ENCODE assay signal across 15 cellular contexts in the genomic region with DNA sequence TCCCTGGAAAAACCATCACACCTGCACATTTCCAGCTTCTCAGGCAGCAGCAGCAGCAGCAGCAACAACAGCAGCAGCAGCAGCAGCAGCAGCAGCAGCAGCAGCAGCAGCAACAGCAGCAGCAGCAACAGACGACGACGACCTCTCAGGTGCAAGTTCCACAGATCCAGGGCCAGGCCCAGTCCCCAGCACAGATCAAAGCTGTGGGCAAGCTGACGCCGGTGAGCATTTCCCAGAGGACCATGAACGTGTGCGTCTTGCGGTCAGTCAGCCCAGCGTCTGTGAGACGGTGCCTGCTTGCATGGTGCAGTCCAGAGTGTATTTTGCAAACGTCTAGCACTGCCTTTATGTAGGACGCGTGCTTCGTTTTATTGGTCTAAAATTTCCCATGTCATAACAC.
DNase-seq lines count a peak whose midpoint lies in the region; ATAC-seq and TF ChIP-seq lines count a peak whose summit lies in the region.
"Had no signal": no experiment of that assay in that cellular context is flagged by ENCODE, and none has a peak within 500 bp of the region (broad histone marks: within the 10 kb centered on the region; RNA-seq: fewer than 3 reads in every experiment).

No MANE protein-coding gene starts in this region.

- no peaks in the 10 kb centered on the region for H3K27me3 ChIP-seq in osteoblast (ENCODE audit: insufficient read depth, low read length)

- intact Hi-C loops in activated CD8-positive, alpha-beta T cell treated with anti-CD3 and anti-CD28 coated beads for 36 hours (cut with micrococcal nuclease), result no loop called here

- H3K79me2 ChIP-seq in osteoblast (ENCODE audit: insufficient read depth, low read length), result no peaks in the 10 kb centered on the region

- no peak for ATAC-seq in activated T-cell treated with anti-CD3 and anti-CD28 coated beads, Interleukin-2, amount 50 U/mL, for 72 hours (replicated peaks in 1 of 2)
- no peak for ATAC-seq in activated CD8-positive, alpha-beta T cell treated with anti-CD3 and anti-CD28 coated beads for 36 hours
- ATAC-seq in HG03378 (IDR thresholded peaks at IDR 0.05; ENCODE audit: unreplicated experiment), result no peak
- ATAC-seq: HepG2 had no signal

- H3K4me2 ChIP-seq in osteoblast (ENCODE audit: insufficient read depth, low read length), result no peak overlapping the region

- H2AFZ ChIP-seq in osteoblast (ENCODE audit: low read length), result no peak overlapping the region

- peaks cover 65% of the 10 kb centered on the region for H3K36me3 ChIP-seq in osteoblast (ENCODE audit: insufficient read depth, low read length)

- no peaks in the 10 kb centered on the region for H3K9me3 ChIP-seq in osteoblast (ENCODE audit: low read depth, low read length)

- H3K4me3 Mint-ChIP-seq in activated T-cell treated with anti-CD3 and anti-CD28 coated beads, Interleukin-2, amount 50 U/mL, for 24 hours, result no peak overlapping the region
- no peak overlapping the region for H3K4me3 Mint-ChIP-seq in activated T-cell treated with anti-CD3 and anti-CD28 coated beads, Interleukin-2, amount 50 U/mL, for 72 hours
- no peak overlapping the region for H3K4me3 Mint-ChIP-seq in activated CD8-positive, alpha-beta T cell treated with anti-CD3 and anti-CD28 coated beads for 36 hours
- H3K4me3 Mint-ChIP-seq: CD4-positive, alpha-beta memory T cell; H9 had no signal

- no peaks in the 10 kb centered on the region for H3K27me3 Mint-ChIP-seq in activated T-cell treated with anti-CD3 and anti-CD28 coated beads, Interleukin-2, amount 50 U/mL, for 24 hours
- no peaks in the 10 kb centered on the region for H3K27me3 Mint-ChIP-seq in activated T-cell treated with anti-CD3 and anti-CD28 coated beads, Interleukin-2, amount 50 U/mL, for 72 hours (ENCODE audit: low read depth)
- H3K27me3 Mint-ChIP-seq in activated CD8-positive, alpha-beta T cell treated with anti-CD3 and anti-CD28 coated beads for 36 hours, result no peaks in the 10 kb centered on the region
- H3K27me3 Mint-ChIP-seq: CD4-positive, alpha-beta memory T cell had no signal

- no peak overlapping the region for H3K4me3 ChIP-seq in osteoblast (ENCODE audit: insufficient read depth, low read length)

- H3K27ac ChIP-seq in osteoblast (ENCODE audit: low read depth, low read length), result no peak overlapping the region
- H3K27ac ChIP-seq: C4-2B had no signal

- POLR2A ChIA-PET in activated CD8-positive, alpha-beta T cell treated with anti-CD3 and anti-CD28 coated beads for 36 hours (lab: Charles Lee), result no interaction called here

- no peak for DNase-seq in activated T-cell treated with anti-CD3 and anti-CD28 coated beads, Interleukin-2, amount 50 U/mL, for 24 hours
- no peak for DNase-seq in activated T-cell treated with anti-CD3 and anti-CD28 coated beads, Interleukin-2, amount 50 U/mL, for 72 hours
- DNase-seq in activated CD8-positive, alpha-beta T cell treated with anti-CD3 and anti-CD28 coated beads for 36 hours, result no peak
- DNase-seq in osteoblast (ENCODE audit: insufficient read length, low spot score, missing footprints) (peak; percentile 1), 8988T (no peak)
- DNase-seq in activated naive CD4-positive, alpha-beta T cell treated with anti-CD3 and anti-CD28 coated beads, Interleukin-2, amount 50 U/mL, for 16 hours, result no peak
- DNase-seq: ACHN; CD4-positive, alpha-beta memory T cell; DMS79; EL; GOT3; H9 had no signal

- CTCF ChIA-PET in activated CD8-positive, alpha-beta T cell treated with anti-CD3 and anti-CD28 coated beads for 36 hours (lab: Charles Lee), result no interaction called here

- peaks cover 26% of the 10 kb centered on the region for H3K4me1 Mint-ChIP-seq in activated T-cell treated with anti-CD3 and anti-CD28 coated beads, Interleukin-2, amount 50 U/mL, for 24 hours (ENCODE audit: low read depth)
- H3K4me1 Mint-ChIP-seq in activated T-cell treated with anti-CD3 and anti-CD28 coated beads, Interleukin-2, amount 50 U/mL, for 72 hours (ENCODE audit: low read depth), result peaks cover 18% of the 10 kb centered on the region
- peaks cover 27% of the 10 kb centered on the region for H3K4me1 Mint-ChIP-seq in activated CD8-positive, alpha-beta T cell treated with anti-CD3 and anti-CD28 coated beads for 36 hours (ENCODE audit: low read depth)
- H3K4me1 Mint-ChIP-seq: H9 had no signal

- H4K20me1 ChIP-seq in osteoblast (ENCODE audit: insufficient read depth, low read length), result no peaks in the 10 kb centered on the region

- no peaks in the 10 kb centered on the region for H3K9me3 Mint-ChIP-seq in activated T-cell treated with anti-CD3 and anti-CD28 coated beads, Interleukin-2, amount 50 U/mL, for 24 hours
- H3K9me3 Mint-ChIP-seq in activated T-cell treated with anti-CD3 and anti-CD28 coated beads, Interleukin-2, amount 50 U/mL, for 72 hours, result no peaks in the 10 kb centered on the region
- H3K9me3 Mint-ChIP-seq in activated CD8-positive, alpha-beta T cell treated with anti-CD3 and anti-CD28 coated beads for 36 hours, result no peaks in the 10 kb centered on the region
- H3K9me3 Mint-ChIP-seq: CD4-positive, alpha-beta memory T cell; H9 had no signal

- H3K27ac Mint-ChIP-seq in activated T-cell treated with anti-CD3 and anti-CD28 coated beads, Interleukin-2, amount 50 U/mL, for 24 hours, result peak overlapping the region; percentile 28
- H3K27ac Mint-ChIP-seq in activated T-cell treated with anti-CD3 and anti-CD28 coated beads, Interleukin-2, amount 50 U/mL, for 72 hours, result no peak overlapping the region
- peak overlapping the region; percentile 13 for H3K27ac Mint-ChIP-seq in activated CD8-positive, alpha-beta T cell treated with anti-CD3 and anti-CD28 coated beads for 36 hours

- no peaks in the 10 kb centered on the region for H3K4me1 ChIP-seq in osteoblast (ENCODE audit: insufficient read depth, low read length)

- TF ChIP-seq CTCF in activated CD8-positive, alpha-beta T cell treated with anti-CD3 and anti-CD28 coated beads for 36 hours (IDR thresholded peaks at IDR 0.05), result no peak
- TF ChIP-seq CTCF in osteoblast (IDR thresholded peaks at IDR 0.05; ENCODE audit: extremely low read depth, low read depth, low read length), result no peak

- peaks cover 98% of the 10 kb centered on the region for H3K36me3 Mint-ChIP-seq in activated T-cell treated with anti-CD3 and anti-CD28 coated beads, Interleukin-2, amount 50 U/mL, for 24 hours (ENCODE audit: low read depth)
- peaks cover 1 to 17% of the 10 kb centered on the region in 2 donors for H3K36me3 Mint-ChIP-seq in activated T-cell treated with anti-CD3 and anti-CD28 coated beads, Interleukin-2, amount 50 U/mL, for 72 hours (ENCODE audit: insufficient read depth in 2 of 2)
- H3K36me3 Mint-ChIP-seq in activated CD8-positive, alpha-beta T cell treated with anti-CD3 and anti-CD28 coated beads for 36 hours (ENCODE audit: low read depth), result peaks cover 29% of the 10 kb centered on the region
